In the genomic region with DNA sequence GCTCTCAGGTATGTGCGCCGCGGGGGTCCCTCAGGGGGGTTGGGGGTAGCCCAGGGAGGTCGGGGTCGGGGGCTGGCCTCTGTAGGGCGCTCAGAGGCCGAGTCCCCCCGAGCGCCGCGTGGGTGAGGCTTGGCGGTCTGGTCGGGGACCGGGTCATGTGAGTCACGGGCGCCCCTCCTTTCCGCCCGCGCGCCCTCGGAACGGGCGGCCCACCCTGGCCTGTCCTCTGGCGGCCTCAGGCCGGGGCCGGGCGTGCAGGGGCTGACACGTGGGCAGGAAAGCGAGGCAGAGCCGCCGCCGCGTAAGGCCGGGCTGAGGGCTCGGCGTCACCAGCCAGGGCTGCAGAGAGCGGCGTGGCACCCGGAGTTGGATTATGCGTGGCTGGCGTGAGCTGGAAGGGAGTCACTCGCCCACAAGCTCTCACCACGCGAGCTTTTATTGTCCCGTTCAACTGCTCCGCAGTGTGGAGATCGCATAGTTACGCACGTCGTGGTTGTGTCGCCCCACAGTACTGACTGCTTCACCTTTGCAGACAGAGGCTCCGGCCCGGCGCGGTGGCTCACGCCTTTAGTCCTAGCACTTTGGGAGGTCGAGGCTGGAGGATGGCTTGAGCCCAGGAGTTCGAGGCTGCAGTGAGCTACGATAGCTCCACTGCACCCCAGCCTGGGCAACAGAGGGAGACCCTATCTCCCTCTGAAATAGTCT, we compare ENCODE assay signal across 8 cellular contexts. TPM values are rescaled to one million over a fixed set of nuclear protein-coding genes. Genes with fewer than 3 reads are reported as not detected.
DNase-seq lines count a peak whose midpoint lies in the region; ATAC-seq and TF ChIP-seq lines count a peak whose summit lies in the region.

No MANE protein-coding gene starts in this region.

- peak; percentile 90 for DNase-seq in ELR (ENCODE audit: low read depth)
- DNase-seq in Jurkat, Clone E6-1 (ENCODE audit: low read depth, low spot score), result peak; percentile 39
- DNase-seq in T-helper 2 cell, result peak; percentile 48 to 91 (median 68)
- peak; percentile 68 for DNase-seq in hepatic stellate cell (ENCODE audit: low spot score)
- DNase-seq in retinal pigment epithelial cell (ENCODE audit: low read depth), result peak; percentile 53
- DNase-seq in cerebellar nuclear complex (lab: John Stamatoyannopoulos, UW), result no peak

- no peak for TF ChIP-seq CTCF in retinal pigment epithelial cell (conservative IDR thresholded peaks at IDR 0.05; ENCODE audit: low read depth, low read length)

- ATAC-seq in GM21576 (IDR thresholded peaks at IDR 0.05; ENCODE audit: unreplicated experiment), result peak; percentile 42

- peak overlapping the region; percentile 56 for H3K27ac ChIP-seq in angular gyrus (ENCODE audit: low read depth, low read length)

- H3K4me3 ChIP-seq in Jurkat, Clone E6-1 (ENCODE audit: low read length), result peak overlapping the region; percentile 90
- peak overlapping the region; percentile 67 for H3K4me3 ChIP-seq in retinal pigment epithelial cell (ENCODE audit: low read length)

RNA-seq across cellular contexts. Expression of gene SHLD2, which starts 0.4 kb away (rescaled TPM):
- polyA plus RNA-seq in Jurkat, Clone E6-1 (2012; ENCODE audit: insufficient read depth, insufficient read length), result 21.9 TPM

RNA-seq across cellular contexts. Expression of gene GLUD1, which starts 0.8 kb away (rescaled TPM):
- 101 TPM for polyA plus RNA-seq in Jurkat, Clone E6-1 (2012; ENCODE audit: insufficient read depth, insufficient read length)

Comparison
In these comparisons a context has a peak if more than half of its experiments do, and no peak if none do; other contexts are left out.
1. DNase-seq: peak in ELR (single experiment), Jurkat, Clone E6-1 (single experiment), T-helper 2 cell (5 of 5), hepatic stellate cell (single experiment) and retinal pigment epithelial cell (single experiment); none in cerebellar nuclear complex (0 of 2).